In the genomic region with DNA sequence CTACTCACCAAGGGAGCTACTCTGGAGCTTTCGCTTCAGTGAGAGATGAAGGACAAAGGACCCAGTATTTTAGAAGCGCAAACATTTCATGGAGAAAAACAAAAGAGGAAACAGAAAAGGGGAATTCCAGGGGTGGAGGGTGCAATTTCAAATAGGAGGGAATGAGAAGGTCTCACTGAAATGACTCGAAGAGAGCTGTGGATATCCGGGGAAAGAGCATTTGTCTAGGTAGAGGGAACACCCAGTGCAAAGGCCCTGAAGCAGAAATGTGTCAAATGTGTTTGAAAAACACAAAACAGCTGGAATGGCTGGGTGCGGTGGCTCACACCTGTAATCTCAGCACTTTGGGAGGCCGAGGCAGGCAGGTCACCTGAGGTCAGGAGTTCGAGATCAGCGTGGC, we compare ENCODE assay signal across 2 cellular contexts.
TF ChIP-seq lines count a peak whose summit lies in the region.

No MANE protein-coding gene starts in this region.

TF ChIP-seq in HCT116, 20 proteins besides CTCF, POLR2A, EP300 and RAD21:
- TF ChIP-seq, protein P1, sequence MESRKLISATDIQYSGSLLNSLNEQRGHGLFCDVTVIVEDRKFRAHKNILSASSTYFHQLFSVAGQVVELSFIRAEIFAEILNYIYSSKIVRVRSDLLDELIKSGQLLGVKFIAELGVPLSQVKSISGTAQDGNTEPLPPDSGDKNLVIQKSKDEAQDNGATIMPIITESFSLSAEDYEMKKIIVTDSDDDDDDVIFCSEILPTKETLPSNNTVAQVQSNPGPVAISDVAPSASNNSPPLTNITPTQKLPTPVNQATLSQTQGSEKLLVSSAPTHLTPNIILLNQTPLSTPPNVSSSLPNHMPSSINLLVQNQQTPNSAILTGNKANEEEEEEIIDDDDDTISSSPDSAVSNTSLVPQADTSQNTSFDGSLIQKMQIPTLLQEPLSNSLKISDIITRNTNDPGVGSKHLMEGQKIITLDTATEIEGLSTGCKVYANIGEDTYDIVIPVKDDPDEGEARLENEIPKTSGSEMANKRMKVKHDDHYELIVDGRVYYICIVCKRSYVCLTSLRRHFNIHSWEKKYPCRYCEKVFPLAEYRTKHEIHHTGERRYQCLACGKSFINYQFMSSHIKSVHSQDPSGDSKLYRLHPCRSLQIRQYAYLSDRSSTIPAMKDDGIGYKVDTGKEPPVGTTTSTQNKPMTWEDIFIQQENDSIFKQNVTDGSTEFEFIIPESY (IDR thresholded peaks at IDR 0.05; ENCODE audit: extremely low read depth, insufficient replicate concordance, low read length) = no peak
- no peak for TF ChIP-seq SRF (IDR thresholded peaks at IDR 0.05; ENCODE audit: low read depth)

TF ChIP-seq in neural cell, 6 proteins besides CTCF, POLR2A, EP300 and RAD21 (continued from another document):
- TF ChIP-seq, protein P2, sequence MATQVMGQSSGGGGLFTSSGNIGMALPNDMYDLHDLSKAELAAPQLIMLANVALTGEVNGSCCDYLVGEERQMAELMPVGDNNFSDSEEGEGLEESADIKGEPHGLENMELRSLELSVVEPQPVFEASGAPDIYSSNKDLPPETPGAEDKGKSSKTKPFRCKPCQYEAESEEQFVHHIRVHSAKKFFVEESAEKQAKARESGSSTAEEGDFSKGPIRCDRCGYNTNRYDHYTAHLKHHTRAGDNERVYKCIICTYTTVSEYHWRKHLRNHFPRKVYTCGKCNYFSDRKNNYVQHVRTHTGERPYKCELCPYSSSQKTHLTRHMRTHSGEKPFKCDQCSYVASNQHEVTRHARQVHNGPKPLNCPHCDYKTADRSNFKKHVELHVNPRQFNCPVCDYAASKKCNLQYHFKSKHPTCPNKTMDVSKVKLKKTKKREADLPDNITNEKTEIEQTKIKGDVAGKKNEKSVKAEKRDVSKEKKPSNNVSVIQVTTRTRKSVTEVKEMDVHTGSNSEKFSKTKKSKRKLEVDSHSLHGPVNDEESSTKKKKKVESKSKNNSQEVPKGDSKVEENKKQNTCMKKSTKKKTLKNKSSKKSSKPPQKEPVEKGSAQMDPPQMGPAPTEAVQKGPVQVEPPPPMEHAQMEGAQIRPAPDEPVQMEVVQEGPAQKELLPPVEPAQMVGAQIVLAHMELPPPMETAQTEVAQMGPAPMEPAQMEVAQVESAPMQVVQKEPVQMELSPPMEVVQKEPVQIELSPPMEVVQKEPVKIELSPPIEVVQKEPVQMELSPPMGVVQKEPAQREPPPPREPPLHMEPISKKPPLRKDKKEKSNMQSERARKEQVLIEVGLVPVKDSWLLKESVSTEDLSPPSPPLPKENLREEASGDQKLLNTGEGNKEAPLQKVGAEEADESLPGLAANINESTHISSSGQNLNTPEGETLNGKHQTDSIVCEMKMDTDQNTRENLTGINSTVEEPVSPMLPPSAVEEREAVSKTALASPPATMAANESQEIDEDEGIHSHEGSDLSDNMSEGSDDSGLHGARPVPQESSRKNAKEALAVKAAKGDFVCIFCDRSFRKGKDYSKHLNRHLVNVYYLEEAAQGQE (IDR thresholded peaks at IDR 0.05; ENCODE audit: borderline replicate concordance) = no peak
- TF ChIP-seq SMC3 (conservative IDR thresholded peaks at IDR 0.05; ENCODE audit: poor library complexity) = no peak
